Comparison of ENCODE assay signal across 8 cellular contexts in the genomic region with DNA sequence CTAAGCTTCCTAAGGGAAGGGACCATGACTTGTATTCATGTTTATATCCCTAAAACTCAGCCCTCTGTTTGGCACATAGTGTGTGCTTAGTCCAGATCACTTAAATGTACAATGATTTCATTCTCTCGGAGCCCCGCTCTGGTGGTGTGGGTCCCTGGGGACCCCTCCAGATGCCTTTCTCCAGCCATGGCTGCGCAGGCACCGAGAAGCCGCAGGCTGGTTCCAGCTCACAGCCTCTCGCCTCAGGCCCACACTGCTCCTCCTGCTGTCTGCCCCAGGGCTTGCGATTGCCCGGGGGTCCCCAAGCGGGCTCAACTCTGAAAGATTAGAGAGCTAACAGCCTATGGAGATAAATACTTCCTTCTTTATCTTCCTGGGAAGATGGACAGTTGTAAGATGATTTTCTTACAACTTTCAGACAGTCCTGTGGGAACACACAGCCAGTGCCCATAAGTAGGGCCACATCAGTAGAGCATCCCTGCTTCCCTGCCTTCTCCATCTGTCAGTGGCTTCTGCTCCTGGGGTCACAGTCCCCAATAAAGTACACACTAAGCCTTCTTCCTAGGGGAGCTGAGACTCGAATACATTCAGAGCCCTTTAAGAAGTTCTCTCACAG.
DNase-seq lines count a peak whose midpoint lies in the region; ATAC-seq, FAIRE-seq and TF ChIP-seq lines count a peak whose summit lies in the region.

No MANE protein-coding gene starts in this region.

- H3K4me1 Mint-ChIP-seq in Caco-2 (ENCODE audit: low read depth, unreplicated experiment) (peaks cover 28% of the 10 kb centered on the region), osteocyte (ENCODE audit: unreplicated experiment) (peaks cover 44% of the 10 kb centered on the region)

- H3K4me1 ChIP-seq in Caco-2 (peaks cover 47% of the 10 kb centered on the region), PC-9 (replicated peaks; ENCODE audit: insufficient read depth) (peaks cover 67% of the 10 kb centered on the region), H1 (replicated peaks in 1 of 4; ENCODE audit: control insufficient read depth in 3 of 4, insufficient read depth in 4 of 4, low read length in 3 of 4) (peaks cover 2 to 9% (median 7%) of the 10 kb centered on the region in 4 experiments)

- no peak overlapping the region for H2BK15ac ChIP-seq in H1 (ENCODE audit: low read length)

- no peak for TF ChIP-seq EP300 in H1 (IDR thresholded peaks at IDR 0.05; ENCODE audit: borderline replicate concordance in 1 of 2, low read depth in 2 of 2, low read length in 2 of 2)

- no peak for TF ChIP-seq CTCF in Caco-2 (IDR thresholded peaks at IDR 0.05; ENCODE audit: insufficient read depth in 1 of 2, low read depth in 1 of 2, low read length in 1 of 2, severe bottlenecking in 1 of 2, unreplicated experiment in 1 of 2)
- no peak for TF ChIP-seq CTCF in PC-9 (conservative IDR thresholded peaks at IDR 0.05)
- TF ChIP-seq CTCF in H1 (IDR thresholded peaks at IDR 0.05; ENCODE audit: control extremely low read depth in 1 of 3, insufficient read depth in 1 of 3, low read depth in 1 of 3, low read length in 3 of 3): peak; percentile 23 to 37 (median 32)
- no peak for TF ChIP-seq CTCF in osteocyte (IDR thresholded peaks at IDR 0.05)

- H2BK120ac ChIP-seq in H1 (replicated peaks; ENCODE audit: low read depth, low read length): no peak overlapping the region

- no peak overlapping the region for H2BK5ac ChIP-seq in H1 (ENCODE audit: low read depth, low read length)

- no peak overlapping the region for H2BK12ac ChIP-seq in H1 (ENCODE audit: low read depth, low read length)

- intact Hi-C loops in Caco-2 (cut with micrococcal nuclease; ENCODE audit: unreplicated experiment): loop anchor here (1.0 to 5.0 kb wide), 6 partner anchors 10 to 155 kb away; a partner anchor contains a TSS
- intact Hi-C loops in PC-9 (cut with micrococcal nuclease; ENCODE audit: unreplicated experiment): loop anchor here (1.0 to 10.0 kb wide), 9 partner anchors 65 to 730 kb away; a partner anchor contains a TSS

- no peak overlapping the region for H3K18ac ChIP-seq in H1 (ENCODE audit: extremely low read depth, low read length)

- peak overlapping the region; percentile 98 for H3K27ac ChIP-seq in PC-9
- no peak overlapping the region for H3K27ac ChIP-seq in H1 (ENCODE audit: low read depth, low read length)

- H3K9me3 Mint-ChIP-seq in Caco-2 (ENCODE audit: unreplicated experiment): no peaks in the 10 kb centered on the region
- H3K9me3 Mint-ChIP-seq in osteocyte (ENCODE audit: unreplicated experiment): no peaks in the 10 kb centered on the region

- H3K79me2 ChIP-seq in PC-9 (ENCODE audit: low read depth): no peaks in the 10 kb centered on the region
- H3K79me2 ChIP-seq in H1 (ENCODE audit: control insufficient read depth in 1 of 2, insufficient read depth in 2 of 2, low read length in 2 of 2): no peaks in the 10 kb centered on the region

- FAIRE-seq in H1 (lab: Jason Lieb, UNC): no peak

- H3K23ac ChIP-seq in H1 (ENCODE audit: insufficient read length): no peak overlapping the region

- H3K27me3 ChIP-seq in Caco-2 (replicated peaks; ENCODE audit: control insufficient read depth, insufficient read depth, low read length) (no peaks in the 10 kb centered on the region), PC-9 (ENCODE audit: insufficient read depth, low read depth) (no peaks in the 10 kb centered on the region), H1 (replicated peaks in 1 of 4; ENCODE audit: control insufficient read depth in 3 of 4, extremely low read depth in 1 of 4, insufficient read depth in 3 of 4, low read length in 3 of 4) (peaks cover 0 to 4% (median 1%) of the 10 kb centered on the region in 4 experiments; a peak in 2 of 7 replicates)

- H3F3A ChIP-seq in PC-9 (ENCODE audit: insufficient read depth, low read depth): peaks cover 48% of the 10 kb centered on the region

- POLR2A ChIA-PET in Caco-2 (lab: Charles Lee) (interaction anchor here (1.9 kb wide), 2 partner anchors 9 to 66 kb away, joined by 4 to 10 read pairs; a partner anchor contains a TSS), PC-9 (lab: Charles Lee; ENCODE audit: unreplicated experiment) (interaction anchor here (0.6 to 1.0 kb wide), 5 partner anchors 9 to 115 kb away, joined by 3 to 14 read pairs (median 4); a partner anchor contains a TSS), H1 (lab: Charles Lee; ENCODE audit: partially characterized antibody) (interaction anchor here (1.1 to 1.6 kb wide), 5 partner anchors 11 to 94 kb away, joined by 3 to 6 read pairs (median 5); a partner anchor contains a TSS)

- no peak overlapping the region for H3K4ac ChIP-seq in H1 (replicated peaks; ENCODE audit: insufficient read length, low read depth, low read length)

- H2AK5ac ChIP-seq in H1 (ENCODE audit: low read depth, low read length): no peak overlapping the region

- peak overlapping the region; percentile 77 for H3K4me2 ChIP-seq in PC-9
- H3K4me2 ChIP-seq in H1 (ENCODE audit: insufficient read depth in 1 of 2, low read depth in 2 of 2, low read length in 2 of 2): no peak overlapping the region; a peak in 1 of 4 replicates

- no peak overlapping the region for H2BK20ac ChIP-seq in H1 (ENCODE audit: low read length)

- 0 out of 2 replicates have a peak, but pooled peaks cover 2% of the 10 kb centered on the region for H3K23me2 ChIP-seq in H1 (ENCODE audit: low read depth, low read length)

- no peak overlapping the region for H3K56ac ChIP-seq in H1 (replicated peaks; ENCODE audit: insufficient read length, low read depth, low read length)

- H4K20me1 ChIP-seq in PC-9 (ENCODE audit: insufficient read depth): no peaks in the 10 kb centered on the region
- H4K20me1 ChIP-seq in H1 (replicated peaks in 1 of 2; ENCODE audit: control insufficient read depth in 1 of 2, insufficient read depth in 2 of 2, low read length in 2 of 2): peaks cover 0 to 1% of the 10 kb centered on the region in 2 experiments

- H3K9me3 ChIP-seq in Caco-2 (no peaks in the 10 kb centered on the region), PC-9 (ENCODE audit: insufficient read depth, low read depth) (no peaks in the 10 kb centered on the region), H1 (ENCODE audit: insufficient read depth in 2 of 2, low read depth in 1 of 2, low read length in 1 of 2) (no peaks in the 10 kb centered on the region)

- H2AFZ ChIP-seq in PC-9 (no peak overlapping the region), H1 (ENCODE audit: low read length) (no peak overlapping the region)

- no peak overlapping the region for H3K9ac ChIP-seq in H1 (replicated peaks in 1 of 4; ENCODE audit: extremely low read depth in 1 of 4, low read depth in 3 of 4, low read length in 3 of 4)

- TF ChIP-seq POLR2A in H1 (IDR thresholded peaks at IDR 0.05; ENCODE audit: control extremely low read depth in 1 of 2, low read depth in 2 of 2, low read length in 2 of 2): no peak

- CTCF ChIA-PET in Caco-2 (lab: Charles Lee): interaction anchor here (1.3 kb wide), 1 partner anchor 11 kb away, joined by 3 read pairs; no protein-coding TSS in a partner anchor
- CTCF ChIA-PET in PC-9 (lab: Charles Lee): interaction anchor here (0.5 to 1.1 kb wide), 2 partner anchors 66 to 92 kb away, joined by 3 to 8 read pairs; a partner anchor contains a TSS
- CTCF ChIA-PET in H1 (lab: Charles Lee; ENCODE audit: partially characterized antibody): interaction anchor here (0.6 to 4.4 kb wide), 12 partner anchors 9 to 89 kb away, joined by 3 to 27 read pairs (median 6); no protein-coding TSS in a partner anchor

- no peak overlapping the region for H3K14ac ChIP-seq in H1 (ENCODE audit: insufficient read length)

- no peak overlapping the region for H4K8ac ChIP-seq in H1 (ENCODE audit: extremely low read depth, insufficient read depth, low read length)

- TF ChIP-seq RAD21 in H1 (IDR thresholded peaks at IDR 0.05 in 1 of 2, conservative IDR thresholded peaks at IDR 0.05 in 1 of 2; ENCODE audit: low read depth in 2 of 2, low read length in 2 of 2): peak in 1 of 2 experiments; percentile 35; a peak in 2 of 4 replicates

- no peak overlapping the region for H4K91ac ChIP-seq in H1 (replicated peaks; ENCODE audit: insufficient read length, low read length)

- H3K27ac Mint-ChIP-seq in Caco-2 (ENCODE audit: unreplicated experiment) (peak overlapping the region; percentile 71), osteocyte (ENCODE audit: unreplicated experiment) (peak overlapping the region; percentile 97)

- H4K5ac ChIP-seq in H1 (ENCODE audit: insufficient read length, low read depth, low read length): no peak overlapping the region

- H3K79me1 ChIP-seq in H1 (ENCODE audit: low read depth, low read length): no peaks in the 10 kb centered on the region

- H3K9me2 ChIP-seq in PC-9 (ENCODE audit: insufficient read depth): no peaks in the 10 kb centered on the region

- WGBS in H1 (ENCODE audit: extremely low coverage in 1 of 2, insufficient coverage in 1 of 2, insufficient read length in 1 of 2, insufficient replicate concordance in 2 of 2, low coverage in 1 of 2, low lambda C conversion rate in 2 of 2, missing lambda C conversion rate in 1 of 2), 2 experiments: 90% methylated on average over 10 of the region's 10 CpGs; no CpG with 5 or more reads in 1 of the 2 experiments

- ATAC-seq in GM21515 (IDR thresholded peaks at IDR 0.05; ENCODE audit: unreplicated experiment) (peak; percentile 42), GM19035 (IDR thresholded peaks at IDR 0.05; ENCODE audit: unreplicated experiment) (no peak)

- BruUV-seq in Caco-2 (replicated peaks; lab: Mats Ljungman, UMichigan) (no TSS peak), PC-9 (replicated peaks; lab: Mats Ljungman, UMichigan) (TSS peak; percentile 85)

- H3K27me3 Mint-ChIP-seq in Caco-2 (ENCODE audit: insufficient read depth, unreplicated experiment) (no peaks in the 10 kb centered on the region), osteocyte (ENCODE audit: unreplicated experiment) (no peaks in the 10 kb centered on the region)

- H3K4me3 ChIP-seq in Caco-2 (ENCODE audit: low read depth, low read length) (no peak overlapping the region), PC-9 (peak overlapping the region; percentile 37; the same call in 1 of the 2 replicates), H1 (ENCODE audit: extremely low read depth in 1 of 4, insufficient read depth in 2 of 4, low read depth in 3 of 4, low read length in 4 of 4) (no peak overlapping the region)

- H3K36me3 ChIP-seq in Caco-2 (ENCODE audit: control insufficient read depth, insufficient read depth, low read length): no peaks in the 10 kb centered on the region
- no peaks in the 10 kb centered on the region for H3K36me3 ChIP-seq in PC-9 (ENCODE audit: low read depth)
- no peaks in the 10 kb centered on the region for H3K36me3 ChIP-seq in H1 (ENCODE audit: control insufficient read depth in 2 of 4, insufficient read depth in 4 of 4, low read length in 3 of 4)

- DNase-seq in Caco-2 (no peak), PC-9 (no peak), H1 (ENCODE audit: low read depth in 1 of 2, low spot score in 2 of 2) (peak in 1 of 2 experiments; percentile 54), osteocyte (ENCODE audit: extremely low spot score, unreplicated experiment) (no peak), cerebellar nuclear complex (lab: John Stamatoyannopoulos, UW) (no peak), NCI-H2029 (lab: John Stamatoyannopoulos, UW) (no peak)

- H3K4me3 Mint-ChIP-seq in Caco-2 (ENCODE audit: unreplicated experiment) (peak overlapping the region; percentile 8), osteocyte (ENCODE audit: unreplicated experiment) (peak overlapping the region; percentile 36)

- H3K36me3 Mint-ChIP-seq in Caco-2 (ENCODE audit: insufficient read depth, unreplicated experiment): no peaks in the 10 kb centered on the region
- H3K36me3 Mint-ChIP-seq in osteocyte (ENCODE audit: unreplicated experiment): peaks cover 2% of the 10 kb centered on the region

Comparison
In these comparisons a context has a peak if more than half of its experiments do, and no peak if none do; other contexts are left out.
1. CTCF ChIP-seq: peak in H1 (3 of 3); none in Caco-2 (0 of 2), PC-9 (single experiment) and osteocyte (single experiment).